Comparison of ENCODE assay signal across 25 cellular contexts in the genomic region with DNA sequence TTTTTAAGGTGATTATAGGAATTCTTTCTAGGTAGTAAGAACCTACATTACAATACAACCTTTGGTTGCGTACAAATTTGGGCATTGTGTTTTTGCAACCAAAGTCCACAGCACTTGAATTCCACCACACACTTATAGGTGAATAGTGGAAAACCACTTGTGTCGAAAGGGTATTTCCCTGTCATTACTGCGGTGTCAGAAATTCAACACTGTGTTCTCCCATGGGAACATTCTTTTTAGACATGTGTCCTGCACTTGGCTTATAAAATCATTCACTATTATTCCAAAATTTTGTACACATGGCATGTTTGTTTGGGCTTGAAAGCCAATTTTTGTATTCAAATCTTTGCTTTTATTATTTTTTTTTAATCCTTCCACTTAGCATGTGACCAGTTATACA.
"Had no signal": no experiment of that assay in that cellular context is flagged by ENCODE, and none has a peak within 500 bp of the region (broad histone marks: within the 10 kb centered on the region; RNA-seq: fewer than 3 reads in every experiment).

No MANE protein-coding gene starts in this region.

- H3K27ac ChIP-seq: left ventricle myocardium inferior, neural progenitor cell, neutrophil, ovary, right atrium auricular region, right lobe of liver, suprapubic skin, thoracic aorta, upper lobe of right lung had no signal

- H3K9me3 ChIP-seq: left ventricle myocardium inferior, neutrophil, ovary, right atrium auricular region, right lobe of liver, suprapubic skin, thoracic aorta, tibial artery, upper lobe of right lung had no signal

- H3K4me2 ChIP-seq: neural progenitor cell, smooth muscle cell had no signal

- H3K36me3 ChIP-seq: left ventricle myocardium inferior, neural progenitor cell, neutrophil, ovary, right atrium auricular region, right lobe of liver, suprapubic skin, thoracic aorta, tibial artery, upper lobe of right lung had no signal

- H3K9ac ChIP-seq: neural progenitor cell had no signal

- H3K4me3 ChIP-seq: left ventricle myocardium inferior, lung, neural progenitor cell, ovary, right atrium auricular region, right lobe of liver, smooth muscle cell, suprapubic skin, thoracic aorta, tibial artery, upper lobe of right lung had no signal

- FAIRE-seq: islet of Langerhans, kidney, urothelium cell line had no signal

- H3K27me3 ChIP-seq: neural progenitor cell, ovary, right atrium auricular region, right lobe of liver, suprapubic skin, tibial artery, upper lobe of right lung had no signal

- H3K4me1 ChIP-seq: left ventricle myocardium inferior, right atrium auricular region, right lobe of liver, suprapubic skin had no signal

- H2AFZ ChIP-seq: neural progenitor cell had no signal

- DNase-seq: hippocampal formation; immature natural killer cell; kidney; left ventricle myocardium inferior; naive B cell; natural killer cell; nephron progenitor cell; occipital lobe; ovary; right lobe of liver; stimulated activated CD4-positive, alpha-beta T cell treated with anti-CD3 and anti-CD28 coated beads, Interleukin-1b, Interleukin-23, amount 100 ng/mL, for 48 hours; stimulated activated CD4-positive, alpha-beta T cell treated with anti-CD3 and anti-CD28 coated beads, Interleukin-2, amount 100 ng/mL, for 48 hours; stimulated activated naive CD4-positive, alpha-beta T cell; tibial artery; trophoblast cell; upper lobe of right lung had no signal

- ATAC-seq: natural killer cell, right lobe of liver, upper lobe of right lung had no signal
